Comparison of ENCODE assay signal across 8 cellular contexts in the genomic region with DNA sequence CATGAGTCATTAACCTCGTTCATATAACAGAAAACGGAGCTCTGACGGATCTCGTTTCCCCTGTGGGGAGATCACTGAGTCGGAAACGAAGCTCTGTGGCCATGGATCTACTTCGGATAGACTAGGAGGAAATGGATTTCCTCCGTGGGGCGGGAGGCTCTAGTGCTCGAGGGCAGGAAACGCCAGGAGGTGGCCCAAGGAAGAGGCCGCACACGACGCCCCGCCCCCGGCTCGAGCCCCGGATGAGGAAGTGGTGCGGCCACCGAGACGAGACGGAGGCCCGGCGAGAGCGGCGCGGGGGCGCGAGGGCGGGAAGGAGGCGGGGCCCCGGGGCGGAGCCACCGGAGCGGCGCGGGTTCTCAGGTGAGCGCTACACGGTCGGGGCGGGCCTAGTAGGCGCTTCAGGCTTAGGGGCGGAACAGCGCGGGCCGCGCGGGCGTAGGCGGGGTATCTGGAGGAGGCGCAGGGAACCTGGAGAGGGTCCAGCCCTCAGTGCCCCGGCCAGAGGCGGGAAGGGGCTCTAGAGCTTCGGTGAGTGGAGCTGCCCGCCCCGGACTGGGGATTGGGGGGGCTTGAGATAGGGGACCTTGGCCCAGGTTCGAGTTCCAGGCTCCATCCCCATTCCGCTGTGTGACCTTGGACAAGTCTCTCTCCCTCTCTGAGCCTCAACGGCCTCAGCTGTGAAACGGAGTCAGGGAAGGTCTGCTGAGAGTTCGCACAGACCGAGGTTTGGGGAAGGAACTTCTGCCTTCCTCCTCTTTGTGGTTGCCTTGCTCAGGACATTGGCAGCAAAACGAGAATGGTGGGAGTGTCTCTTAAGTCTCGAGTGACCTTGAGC. TPM values are rescaled to one million over a fixed set of nuclear protein-coding genes. Genes with fewer than 3 reads are reported as not detected.
DNase-seq lines count a peak whose midpoint lies in the region; ATAC-seq and TF ChIP-seq lines count a peak whose summit lies in the region.

A gene (plus strand): TSS at position 386 of the 838 bp plus-strand sequence. CDS start 903 bp downstream, outside the sequence.

- H3K4me3 ChIP-seq in GM12875 (ENCODE audit: low read depth, low read length) (peak within 1 kb of the TSS; percentile 99), transverse colon (peak within 1 kb of the TSS; percentile 78 to 88 (median 84))

- no peaks in the 10 kb centered on the region for H3K9me3 ChIP-seq in transverse colon

- peaks cover 0 to 3% (median 0%) of the 10 kb centered on the region in 4 donors for H3K36me3 ChIP-seq in transverse colon

- TF ChIP-seq CTCF in GM12875 (IDR thresholded peaks at IDR 0.05; ENCODE audit: borderline replicate concordance, insufficient read depth, low read depth, low read length) (no peak), transverse colon (IDR thresholded peaks at IDR 0.05) (no peak)

- CTCF ChIA-PET in T-cell (lab: Charles Lee): interaction anchor here in 1 of 2 donors (1.4 to 1.8 kb wide), 2 partner anchors 88 to 217 kb away, joined by 4 to 8 read pairs; no protein-coding TSS in a partner anchor

- no peaks in the 10 kb centered on the region for H3K9me3 Mint-ChIP-seq in T-cell

- ATAC-seq in HG02798 (IDR thresholded peaks at IDR 0.05; ENCODE audit: poor library complexity, unreplicated experiment) (peak; percentile 79), T-cell (replicated peaks in 1 of 4) (peak; percentile 80 to 85 (median 81))

- WGBS in adipose tissue, 3 donors: 0 to 1% (median 1%) methylated on average over 57 to 64 of the region's 64 CpGs
- WGBS in transverse colon (ENCODE audit: low coverage in 1 of 2), 2 donors: 1% methylated on average over 60 of the region's 64 CpGs; no CpG with 5 or more reads in 1 of the 2 donors

- peaks cover 13 to 42% (median 29%) of the 10 kb centered on the region in 4 donors for H3K4me1 ChIP-seq in transverse colon

- intact Hi-C loops in cardiac septum (cut with DNase I) (loop anchor here (1.0 to 5.0 kb wide), 4 partner anchors 72 to 658 kb away; a partner anchor contains a TSS), transverse colon (cut with DNase I; ENCODE audit: low total_unique reads) (no loop called here)

- no peaks in the 10 kb centered on the region for H3K27me3 Mint-ChIP-seq in T-cell

- in situ Hi-C loops in transverse colon (cut with MboI; ENCODE audit: low pct_ligation_motif_present in 1 of 4, low pct_unique_long_range_greater_than_20kb in 1 of 4, low sequenced_read_pairs in 3 of 4): no loop called here

- peaks cover 4% of the 10 kb centered on the region for H3K36me3 Mint-ChIP-seq in T-cell

- peaks cover 41 to 46% (median 45%) of the 10 kb centered on the region in 3 donors for H3K4me1 Mint-ChIP-seq in T-cell

- H3K27ac Mint-ChIP-seq in T-cell: peak within 1 kb of the TSS; percentile 99 to 100

- peak; percentile 88 for TF ChIP-seq POLR2A in transverse colon (IDR thresholded peaks at IDR 0.05)

- TF ChIP-seq EP300 in transverse colon (IDR thresholded peaks at IDR 0.05; ENCODE audit: low read depth): no peak

- H3K27ac ChIP-seq in adipose tissue (ENCODE audit: low read depth, low read length) (peak within 1 kb of the TSS; percentile 85), transverse colon (peak within 1 kb of the TSS; percentile 92 to 98 (median 95))

- no peaks in the 10 kb centered on the region for H3K27me3 ChIP-seq in transverse colon

- DNase-seq in NCI-H146 (lab: John Stamatoyannopoulos, UW) (peak; percentile 92), T-cell (peak; percentile 89 to 98 (median 94)), cardiac septum (ENCODE audit: low spot score) (peak; percentile 99), pons (ENCODE audit: low spot score) (peak; percentile 94), transverse colon (peak; percentile 98)

- peak within 1 kb of the TSS; percentile 86 to 91 (median 87) for H3K4me3 Mint-ChIP-seq in T-cell

- POLR2A ChIA-PET in T-cell (lab: Charles Lee): interaction anchor here in 1 of 2 donors (0.6 to 1.0 kb wide), 4 partner anchors 32 to 461 kb away, joined by 3 to 6 read pairs (median 4); a partner anchor contains a TSS

RNA-seq across cellular contexts. Expression of the gene that starts here (rescaled TPM):
- 10 to 100 TPM; 40.3 to 52.7 (median 49.0) TPM for total RNA-seq in T-cell
- polyA plus RNA-seq in adipose tissue: 10 to 100 TPM in 1 of 3 donors, 1 to 10 TPM in 2; 3.5 to 14.4 (median 4.0) TPM
- total RNA-seq in cardiac septum: 11.8 TPM
- total RNA-seq in transverse colon: 10 to 100 TPM; 25.9 to 86.4 (median 45.6) TPM

Comparison
In these comparisons a context has a peak if more than half of its experiments do, and no peak if none do; other contexts are left out.
1. Peak in every context shown above with its lines: DNase-seq, ATAC-seq, H3K4me3 ChIP-seq and H3K27ac ChIP-seq.